Comparison of ENCODE assay signal across 24 cellular contexts in genomic region chr3:57545636-57546268, GRCh38. TPM values are rescaled to one million over a fixed set of nuclear protein-coding genes. Genes with fewer than 3 reads are reported as not detected.
A peak's percentile ranks its signal among the peaks of the same experiment; 100 is the strongest.
DNase-seq lines count a peak whose midpoint lies in the region; ATAC-seq and TF ChIP-seq lines count a peak whose summit lies in the region.
"Had no signal": no experiment of that assay in that cellular context is flagged by ENCODE, and none has a peak within 500 bp of the region (broad histone marks: within the 10 kb centered on the region; RNA-seq: fewer than 3 reads in every experiment).

No MANE protein-coding gene starts in this region.

- intact Hi-C loops in Right ventricle myocardium inferior (cut with DNase I) (no loop called here), cardiac septum (cut with DNase I) (no loop called here), heart right ventricle (cut with DNase I) (no loop called here), A673 (cut with micrococcal nuclease; ENCODE audit: unreplicated experiment) (no loop called here)

- H3K4me3 ChIP-seq in heart right ventricle (no peak overlapping the region), A673 (ENCODE audit: low read depth, low read length, poor library complexity, severe bottlenecking) (no peak overlapping the region)
- H3K4me3 ChIP-seq: esophagus squamous epithelium, spleen, tibial artery had no signal

- CTCF ChIA-PET in A673 (lab: Charles Lee) = no interaction called here

- POLR2A ChIA-PET in A673 (lab: Charles Lee; ENCODE audit: low non-redundant PET) = no interaction called here

- H3K27me3 ChIP-seq in heart right ventricle (peaks cover 0 to 8% (median 0%) of the 10 kb centered on the region in 7 donors), A673 (replicated peaks; ENCODE audit: insufficient read depth, low read depth, low read length, poor library complexity) (no peaks in the 10 kb centered on the region)
- H3K27me3 ChIP-seq: brain microvascular endothelial cell had no signal

- ATAC-seq in Right ventricle myocardium inferior (peak; percentile 56), heart right ventricle (peak in 7 of 8 donors; percentile 74 to 95 (median 87)), omental fat pad (ENCODE audit: low FRiP score) (peak; percentile 60), GM21576 (IDR thresholded peaks at IDR 0.05; ENCODE audit: unreplicated experiment) (no peak), GM18502 (IDR thresholded peaks at IDR 0.05; ENCODE audit: poor library complexity, unreplicated experiment) (no peak), GM21825 (IDR thresholded peaks at IDR 0.05; ENCODE audit: unreplicated experiment) (no peak)

- H3K9me3 ChIP-seq in heart right ventricle = no peaks in the 10 kb centered on the region
- no peaks in the 10 kb centered on the region for H3K9me3 ChIP-seq in A673 (ENCODE audit: low read depth, low read length, poor library complexity, severe bottlenecking)
- H3K9me3 ChIP-seq: esophagus squamous epithelium, spleen, tibial artery had no signal

- H3K27ac ChIP-seq in heart right ventricle (peak overlapping the region in 7 of 10 donors; percentile 20 to 71 (median 58)), A673 (ENCODE audit: low read depth, low read length, poor library complexity, severe bottlenecking) (no peak overlapping the region)
- H3K27ac ChIP-seq: brain microvascular endothelial cell, C4-2B, esophagus squamous epithelium, spleen, tibial artery had no signal

- H3K4me1 ChIP-seq in heart right ventricle (peaks cover 0 to 23% (median 12%) of the 10 kb centered on the region in 9 donors), A673 (ENCODE audit: insufficient read depth, low read length, poor library complexity, severe bottlenecking) (no peaks in the 10 kb centered on the region)

- BruUV-seq in A673 (replicated peaks; lab: Mats Ljungman, UMichigan) = no TSS peak

- H3K36me3 ChIP-seq in heart right ventricle (no peaks in the 10 kb centered on the region), A673 (ENCODE audit: insufficient read depth, low read length, poor library complexity, severe bottlenecking) (no peaks in the 10 kb centered on the region)
- H3K36me3 ChIP-seq: brain microvascular endothelial cell, esophagus squamous epithelium, tibial artery had no signal

- DNase-seq in Right ventricle myocardium inferior (ENCODE audit: missing footprints) (no peak), cardiac septum (ENCODE audit: low spot score) (no peak), heart right ventricle (peak in 1 of 2 donors; percentile 36), omental fat pad (ENCODE audit: low spot score) (no peak), A673 (ENCODE audit: low spot score) (no peak)
- DNase-seq: 8988T; activated CD4-positive, alpha-beta T cell treated with anti-CD3 and anti-CD28 coated beads, Interleukin-2, amount 50 U/mL, for 4 hours; activated naive CD4-positive, alpha-beta T cell treated with anti-CD3 and anti-CD28 coated beads, Interleukin-2, amount 50 U/mL, for 16 hours; activated T-cell treated with anti-CD3 and anti-CD28 coated beads, Interleukin-2, amount 50 U/mL, for 1 hour; brain microvascular endothelial cell; esophagus squamous epithelium; H7; hippocampal formation; NCI-H1105; NCI-H774; occipital lobe; spleen; SW 1271; tibial artery had no signal

- WGBS in heart right ventricle, 2 donors = 42 to 44% methylated on average over 7 of the region's 7 CpGs

- TF ChIP-seq CTCF in heart right ventricle (IDR thresholded peaks at IDR 0.05) (no peak), omental fat pad (IDR thresholded peaks at IDR 0.05) (no peak), A673 (conservative IDR thresholded peaks at IDR 0.05; ENCODE audit: low read depth, low read length) (no peak)

RNA-seq across cellular contexts. Expression of gene DNAH12, which starts 1.6 kb away (rescaled TPM):
- total RNA-seq in Right ventricle myocardium inferior (not detected), cardiac septum (0.22 TPM), heart right ventricle (under 1 TPM in 6 of 10 donors, not detected in 4; 0.02 to 0.19 (median 0.12) TPM), omental fat pad (under 1 TPM in 3 of 4 donors, not detected in 1; 0.19 to 0.72 (median 0.31) TPM), A673 (2021) (not detected in 2 replicates)
- polyA plus RNA-seq in heart right ventricle = under 1 TPM; 0.01 to 0.44 TPM
- total RNA-seq: H7, kidney epithelial cell had no signal

RNA-seq across cellular contexts. Expression of gene PDE12, which starts 10.3 kb away (rescaled TPM):
- 10.3 TPM for total RNA-seq in Right ventricle myocardium inferior
- total RNA-seq in cardiac septum = 14.7 TPM
- total RNA-seq in heart right ventricle = 10 to 100 TPM; 10.3 to 14.6 (median 12.9) TPM
- polyA plus RNA-seq in heart right ventricle = 1 to 10 TPM; 2.7 to 4.6 TPM
- total RNA-seq in omental fat pad = 10 to 100 TPM; 14.8 to 61.2 (median 21.4) TPM
- 12.2 and 15.3 TPM in 2 replicates for total RNA-seq in A673 (2021)

RNA-seq across cellular contexts. Expression of gene ARF4, which starts 51.4 kb away (rescaled TPM):
- total RNA-seq in Right ventricle myocardium inferior (66.4 TPM), cardiac septum (103 TPM), heart right ventricle (10 to 100 TPM; 56.4 to 83.3 (median 73.7) TPM), omental fat pad (100 to 1,000 TPM in 3 of 4 donors, 10 to 100 TPM in 1; 92.4 to 209 (median 136) TPM), A673 (2021) (70.8 and 82.2 TPM in 2 replicates)
- polyA plus RNA-seq in heart right ventricle = 100 to 1,000 TPM in 1 of 2 donors, 10 to 100 TPM in 1; 25.7 to 130 TPM

Comparison
In these comparisons a context has a peak if more than half of its experiments do, and no peak if none do; other contexts are left out.
1. ATAC-seq: peak in Right ventricle myocardium inferior (single experiment), heart right ventricle (7 of 8) and omental fat pad (single experiment); none in GM21576 (single experiment), GM18502 (single experiment) and GM21825 (single experiment).